Comparison of ENCODE assay signal across 25 cellular contexts in genomic region chr1:172466795-172467407, GRCh38. TPM values are rescaled to one million over a fixed set of nuclear protein-coding genes. Genes with fewer than 3 reads are reported as not detected.
A peak's percentile ranks its signal among the peaks of the same experiment; 100 is the strongest.
DNase-seq lines count a peak whose midpoint lies in the region; ATAC-seq, FAIRE-seq and TF ChIP-seq lines count a peak whose summit lies in the region.
"Had no signal": no experiment of that assay in that cellular context is flagged by ENCODE, and none has a peak within 500 bp of the region (broad histone marks: within the 10 kb centered on the region; RNA-seq: fewer than 3 reads in every experiment).

No MANE protein-coding gene starts in this region.

- no peak overlapping the region for H3K27ac Mint-ChIP-seq in activated CD4-positive, alpha-beta T cell treated with anti-CD3 and anti-CD28 coated beads, Interleukin-2, amount 10 ng/mL, durations not matched to agents 24 days and 14 days
- H3K27ac Mint-ChIP-seq: activated T-helper 1 cell treated with anti-CD3 and anti-CD28 coated beads, Interleukin-12 subunit alpha, Interleukin-12 subunit beta, Interleukin-2, Interleukin-4 antibody, amounts not matched to agents 30 ng/mL and 10 ng/mL and 1 ng/mL, durations not matched to agents 14 hours and 24 hours and 36 hours; CD4-positive, alpha-beta memory T cell; HFFc6; stimulated activated naive CD8-positive, alpha-beta T cell treated with anti-CD3 and anti-CD28 coated beads, Interleukin-15, amount 100 ng/mL, for 72 hours had no signal

- 88% methylated on average over 3 of the region's 3 CpGs for WGBS in A549 (ENCODE audit: missing lambda C conversion rate)

- intact Hi-C loops in activated CD4-positive, alpha-beta T cell treated with anti-CD3 and anti-CD28 coated beads, Interleukin-2, amount 10 ng/mL, durations not matched to agents 24 days and 14 days (cut with micrococcal nuclease): no loop called here

- FAIRE-seq in A549 (lab: Jason Lieb, UNC): peak; percentile 13
- FAIRE-seq: GM19239 had no signal

- ATAC-seq in A549 (peak; percentile 61 to 80), SK-N-SH treated with all-trans-retinoic acid at 6 μM for 48 hours (peak; percentile 58)
- ATAC-seq: stimulated activated naive CD8-positive, alpha-beta T cell treated with anti-CD3 and anti-CD28 coated beads, Interleukin-15, amount 100 ng/mL, for 72 hours had no signal

- H3K27me3 Mint-ChIP-seq in activated CD4-positive, alpha-beta T cell treated with anti-CD3 and anti-CD28 coated beads, Interleukin-2, amount 10 ng/mL, durations not matched to agents 24 days and 14 days: peaks cover 3% of the 10 kb centered on the region
- H3K27me3 Mint-ChIP-seq: stimulated activated naive CD8-positive, alpha-beta T cell treated with anti-CD3 and anti-CD28 coated beads, Interleukin-15, amount 100 ng/mL, for 72 hours had no signal

- no peak for TF ChIP-seq CTCF in A549 (IDR thresholded peaks at IDR 0.05)

- peaks cover 37% of the 10 kb centered on the region for H3K4me1 ChIP-seq in A549
- H3K4me1 ChIP-seq: esophagus squamous epithelium had no signal

- H3K27ac ChIP-seq in A549: peak overlapping the region; percentile 78 to 81
- H3K27ac ChIP-seq: esophagus squamous epithelium, WERI-Rb-1 had no signal

- POLR2A ChIA-PET in A549 (lab: Yijun Ruan, JAX): no interaction called here

- H3K4me2 ChIP-seq in A549: peak overlapping the region; percentile 76

- CTCF ChIA-PET in A549 (lab: Yijun Ruan, JAX): interaction anchor here (1.9 kb wide), 1 partner anchor 17 kb away, joined by 10 read pairs; no protein-coding TSS in a partner anchor

- no peaks in the 10 kb centered on the region for H3K9me3 Mint-ChIP-seq in activated CD4-positive, alpha-beta T cell treated with anti-CD3 and anti-CD28 coated beads, Interleukin-2, amount 10 ng/mL, durations not matched to agents 24 days and 14 days
- H3K9me3 Mint-ChIP-seq: activated T-helper 1 cell treated with anti-CD3 and anti-CD28 coated beads, Interleukin-12 subunit alpha, Interleukin-12 subunit beta, Interleukin-2, Interleukin-4 antibody, amounts not matched to agents 30 ng/mL and 10 ng/mL and 1 ng/mL, durations not matched to agents 14 hours and 24 hours and 36 hours; HFFc6; stimulated activated naive CD8-positive, alpha-beta T cell treated with anti-CD3 and anti-CD28 coated beads, Interleukin-15, amount 100 ng/mL, for 72 hours had no signal

- TF ChIP-seq EP300 in A549 (IDR thresholded peaks at IDR 0.05): no peak

- TF ChIP-seq POLR2A in A549 (IDR thresholded peaks at IDR 0.05; ENCODE audit: low read length): no peak

- no peaks in the 10 kb centered on the region for H3K4me1 Mint-ChIP-seq in activated CD4-positive, alpha-beta T cell treated with anti-CD3 and anti-CD28 coated beads, Interleukin-2, amount 10 ng/mL, durations not matched to agents 24 days and 14 days
- H3K4me1 Mint-ChIP-seq: CD4-positive, alpha-beta memory T cell; stimulated activated naive CD8-positive, alpha-beta T cell treated with anti-CD3 and anti-CD28 coated beads, Interleukin-15, amount 100 ng/mL, for 72 hours had no signal

- DNase-seq in A549 (ENCODE audit: low read depth in 1 of 2, low spot score in 1 of 2) (peak in 1 of 2 experiments; percentile 45), HT-29 (ENCODE audit: low spot score) (peak; percentile 74), kidney glomerular epithelial cell (lab: John Stamatoyannopoulos, UW) (peak; percentile 58), middle frontal gyrus (ENCODE audit: extremely low spot score, low spot score) (no peak), NCI-H69 (lab: John Stamatoyannopoulos, UW) (no peak), SHP77 treated with DMSO at 0.1 percent for 48 hours (lab: John Stamatoyannopoulos, UW) (no peak)
- DNase-seq in activated CD4-positive, alpha-beta T cell treated with anti-CD3 and anti-CD28 coated beads, Interleukin-2, amount 10 ng/mL, durations not matched to agents 24 days and 14 days: no peak
- DNase-seq: activated CD8-positive, alpha-beta memory T cell treated with anti-CD3 and anti-CD28 coated beads for 24 hours; caudate nucleus; esophagus squamous epithelium; glutamatergic neuron; mesendoderm; NCI-H1048; NCI-H2171 treated with DMSO at 0.1 percent for 48 hours; RPMI8226; stimulated activated naive CD8-positive, alpha-beta T cell treated with anti-CD3 and anti-CD28 coated beads, Interleukin-15, amount 100 ng/mL, for 72 hours; T-helper 1 cell; WERI-Rb-1 had no signal

- H3K4me3 Mint-ChIP-seq in activated CD4-positive, alpha-beta T cell treated with anti-CD3 and anti-CD28 coated beads, Interleukin-2, amount 10 ng/mL, durations not matched to agents 24 days and 14 days: no peak overlapping the region
- H3K4me3 Mint-ChIP-seq: activated T-helper 1 cell treated with anti-CD3 and anti-CD28 coated beads, Interleukin-12 subunit alpha, Interleukin-12 subunit beta, Interleukin-2, Interleukin-4 antibody, amounts not matched to agents 30 ng/mL and 10 ng/mL and 1 ng/mL, durations not matched to agents 14 hours and 24 hours and 36 hours; CD4-positive, alpha-beta memory T cell; HFFc6; neural crest cell; stimulated activated naive CD8-positive, alpha-beta T cell treated with anti-CD3 and anti-CD28 coated beads, Interleukin-15, amount 100 ng/mL, for 72 hours had no signal

- H3K4me3 ChIP-seq in A549: peak overlapping the region; percentile 14; the same call in 1 of the 3 replicates
- H3K4me3 ChIP-seq: esophagus squamous epithelium had no signal

- no peaks in the 10 kb centered on the region for H3K36me3 Mint-ChIP-seq in activated CD4-positive, alpha-beta T cell treated with anti-CD3 and anti-CD28 coated beads, Interleukin-2, amount 10 ng/mL, durations not matched to agents 24 days and 14 days (ENCODE audit: low read depth)
- H3K36me3 Mint-ChIP-seq: CD4-positive, alpha-beta memory T cell had no signal

- H3K9me3 ChIP-seq in A549: no peaks in the 10 kb centered on the region
- H3K9me3 ChIP-seq: esophagus squamous epithelium had no signal

- no peak for TF ChIP-seq RAD21 in A549 (conservative IDR thresholded peaks at IDR 0.05 in 1 of 2, IDR thresholded peaks at IDR 0.05 in 1 of 2)

TF ChIP-seq in A549, 52 proteins besides CTCF, POLR2A, EP300 and RAD21:
- TF ChIP-seq CHD2 (IDR thresholded peaks at IDR 0.05; ENCODE audit: low read length, partially characterized antibody) (no peak), RARB (CRISPR knock-in tag; IDR thresholded peaks at IDR 0.05) (no peak), MAFK (IDR thresholded peaks at IDR 0.05; ENCODE audit: partially characterized antibody) (peak; percentile 35)

TF ChIP-seq in SK-N-SH treated with all-trans-retinoic acid at 6 μM for 48 hours, 23 proteins besides CTCF, POLR2A, EP300 and RAD21 (continues in another document):
- TF ChIP-seq BACH2 (CRISPR knock-in tag; IDR thresholded peaks at IDR 0.05; ENCODE audit: borderline replicate concordance): no peak
- no peak for TF ChIP-seq PATZ1 (CRISPR knock-in tag; IDR thresholded peaks at IDR 0.05; ENCODE audit: borderline replicate concordance)
- no peak for TF ChIP-seq ZNF565 (CRISPR knock-in tag; conservative IDR thresholded peaks at IDR 0.05; ENCODE audit: low read depth)
- TF ChIP-seq ZFP30 (CRISPR knock-in tag; IDR thresholded peaks at IDR 0.05): no peak
- no peak for TF ChIP-seq POU6F1 (CRISPR knock-in tag; IDR thresholded peaks at IDR 0.05; ENCODE audit: borderline replicate concordance, low read depth)
- no peak for TF ChIP-seq PPARA (CRISPR knock-in tag; IDR thresholded peaks at IDR 0.05; ENCODE audit: borderline replicate concordance)

RNA-seq across cellular contexts. Expression of gene PIGC, which starts 23.0 kb away (rescaled TPM):
- 50.0 and 51.4 TPM in 2 replicates for polyA plus RNA-seq in A549 (2011; rRNA removed)
- 20.6 and 29.2 TPM in 2 replicates for polyA plus RNA-seq in A549 (2012; cell fraction: cytosol; rRNA removed)
- 11.1 and 22.0 TPM in 2 replicates for polyA plus RNA-seq in A549 (2012; cell fraction: nucleus; rRNA removed)
- polyA plus RNA-seq in A549 (2017; fragmentation: RNase III; extraction: RNeasy Plus Mini Kit Qiagen cat#74134 plus additional on column Dnase treatment): 24.9 to 32.2 TPM (median 30.7 TPM) in 3 replicates
- polyA minus RNA-seq in A549 (2011; rRNA and poly(A)+ RNA removed): 42.7 and 44.9 TPM in 2 replicates
- total RNA-seq in HT-29 (2014; rRNA removed; shearing (Covaris generic)): 20.5 and 21.3 TPM in 2 replicates
- total RNA-seq in activated CD4-positive, alpha-beta T cell treated with anti-CD3 and anti-CD28 coated beads, Interleukin-2, amount 10 ng/mL, durations not matched to agents 24 days and 14 days: 20.4 and 23.9 TPM in 2 replicates

RNA-seq across cellular contexts. Expression of gene C1orf105, which starts 46.4 kb away (rescaled TPM):
- polyA plus RNA-seq in A549 (2011; rRNA removed) (0.38 and 0.40 TPM in 2 replicates), A549 (2017; fragmentation: RNase III; extraction: RNeasy Plus Mini Kit Qiagen cat#74134 plus additional on column Dnase treatment) (not detected in 3 replicates)
- not detected in 2 replicates for polyA plus RNA-seq in A549 (2012; cell fraction: cytosol; rRNA removed)
- polyA plus RNA-seq in A549 (2012; cell fraction: nucleus; rRNA removed): not detected in 2 replicates
- not detected in 2 replicates for polyA minus RNA-seq in A549 (2011; rRNA and poly(A)+ RNA removed)
- not detected in 2 replicates for total RNA-seq in HT-29 (2014; rRNA removed; shearing (Covaris generic))
- not detected in 2 replicates for total RNA-seq in activated CD4-positive, alpha-beta T cell treated with anti-CD3 and anti-CD28 coated beads, Interleukin-2, amount 10 ng/mL, durations not matched to agents 24 days and 14 days
- total RNA-seq: activated T-helper 1 cell treated with anti-CD3 and anti-CD28 coated beads, Interleukin-12 subunit alpha, Interleukin-12 subunit beta, Interleukin-2, Interleukin-4 antibody, amounts not matched to agents 30 ng/mL and 10 ng/mL and 1 ng/mL, durations not matched to agents 14 hours and 24 hours and 36 hours; CD4-positive, alpha-beta memory T cell; esophagus squamous epithelium; HFFc6; neural crest cell; ureter had no signal
- polyA plus RNA-seq: CD4-positive, alpha-beta memory T cell had no signal

Comparison
In these comparisons a context has a peak if more than half of its experiments do, and no peak if none do; other contexts are left out.
1. DNase-seq: peak in HT-29 (single experiment) and kidney glomerular epithelial cell (single experiment); none in activated CD4-positive, alpha-beta T cell treated with anti-CD3 and anti-CD28 coated beads, Interleukin-2, amount 10 ng/mL, durations not matched to agents 24 days and 14 days (single experiment), middle frontal gyrus (single experiment), NCI-H69 (single experiment) and SHP77 treated with DMSO at 0.1 percent for 48 hours (single experiment).